ENCODE assay signal across 8 cellular contexts in the genomic region with DNA sequence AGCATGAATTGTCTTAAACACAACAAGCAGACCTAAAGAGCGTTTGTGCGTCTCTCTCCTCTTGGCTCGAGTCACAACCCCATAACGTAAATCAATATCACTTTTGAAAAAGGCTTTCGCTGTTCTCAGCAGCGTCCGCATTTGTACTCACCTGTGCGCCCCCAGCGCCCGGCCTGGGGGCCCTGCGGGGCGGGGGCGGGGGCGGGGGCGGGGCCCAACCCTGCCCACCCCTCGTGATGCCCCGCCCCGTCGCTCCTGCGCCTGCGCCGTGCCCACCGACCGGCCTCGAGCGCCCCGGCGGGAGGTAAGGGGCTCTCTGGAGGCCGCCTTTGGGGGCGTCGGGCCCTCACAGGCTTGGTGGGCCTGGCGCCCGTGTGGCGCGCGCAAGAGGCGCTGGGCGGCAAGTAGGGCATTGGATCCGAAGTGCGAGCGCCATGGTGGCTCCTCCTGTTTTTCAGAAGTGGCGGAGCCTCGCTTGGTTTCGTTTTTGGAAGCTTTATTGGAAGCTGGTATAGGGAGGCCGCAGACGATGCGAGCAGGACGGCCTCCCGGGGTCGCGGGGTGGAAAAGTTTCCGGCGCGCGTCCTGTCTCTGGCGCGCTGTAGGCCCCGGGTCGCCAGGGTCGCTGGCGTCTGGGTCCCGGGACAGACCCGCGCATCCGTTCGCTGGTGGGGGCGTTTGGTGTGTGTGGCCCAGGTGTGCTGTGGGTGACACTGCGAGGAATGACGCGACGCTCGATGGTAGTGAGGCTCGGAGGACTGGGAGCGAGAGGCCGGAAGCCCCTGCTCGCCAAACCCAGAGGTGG. TPM values are rescaled to one million over a fixed set of nuclear protein-coding genes. Genes with fewer than 3 reads are reported as not detected.
DNase-seq lines count a peak whose midpoint lies in the region; ATAC-seq and TF ChIP-seq lines count a peak whose summit lies in the region.

A gene (plus strand): TSS at position 252 of the 805 bp plus-strand sequence. CDS start 8,586 bp downstream, outside the sequence.

- DNase-seq in Ammon's horn (ENCODE audit: low spot score): peak; percentile 81
- peak; percentile 43 for DNase-seq in NCI-H526 treated with DMSO at 0.1 percent for 48 hours (lab: John Stamatoyannopoulos, UW)
- DNase-seq in activated CD4-positive, alpha-beta T cell treated with anti-CD3 and anti-CD28 coated beads, Interleukin-2, amount 50 U/mL, for 48 hours: peak; percentile 79 to 80
- peak; percentile 57 to 89 (median 76) for DNase-seq in dorsolateral prefrontal cortex
- peak; percentile 47 to 95 for DNase-seq in lower leg skin (ENCODE audit: low spot score in 2 of 2)
- DNase-seq in stimulated activated CD4-positive, alpha-beta T cell treated with anti-CD3 and anti-CD28 coated beads, Interleukin-4, amount 100 ng/mL, for 48 hours (ENCODE audit: low read depth in 2 of 2): peak; percentile 69 to 71

- peak within 1 kb of the TSS; percentile 51 to 99 (median 92) for H3K27ac ChIP-seq in dorsolateral prefrontal cortex

- intact Hi-C loops in dorsolateral prefrontal cortex (cut with DNase I) (loop anchor here (1.0 to 10.0 kb wide), 3 partner anchors 85 to 722 kb away; a partner anchor contains a TSS), lower leg skin (cut with DNase I; ENCODE audit: low total_unique reads) (loop anchor here (5.0 kb wide), 1 partner anchor 84 kb away; a partner anchor contains a TSS)

- peak in 1 of 2 donors; percentile 11 for TF ChIP-seq POLR2A in lower leg skin (IDR thresholded peaks at IDR 0.05)

- TF ChIP-seq CTCF in dorsolateral prefrontal cortex (IDR thresholded peaks at IDR 0.05 in 54 of 56, conservative IDR thresholded peaks at IDR 0.05 in 2 of 56; ENCODE audit: low read depth in 1 of 56, partially characterized antibody in 56 of 56) (peak in 33 of 56 donors; percentile 2 to 56 (median 28)), lower leg skin (IDR thresholded peaks at IDR 0.05) (no peak)

- 0% methylated on average over 39 to 40 of the region's 76 CpGs for WGBS in lower leg skin, 2 donors

- H3K4me3 ChIP-seq in dorsolateral prefrontal cortex (peak within 1 kb of the TSS; percentile 60 to 100 (median 96)), lower leg skin (ENCODE audit: low read depth, poor library complexity, severe bottlenecking) (peak within 1 kb of the TSS; percentile 92)

- peak; percentile 85 for ATAC-seq in GM19035 (IDR thresholded peaks at IDR 0.05; ENCODE audit: unreplicated experiment)
- ATAC-seq in HG03354 (IDR thresholded peaks at IDR 0.05; ENCODE audit: poor library complexity, severe bottlenecking, unreplicated experiment): peak; percentile 92

- no peaks in the 10 kb centered on the region for H3K27me3 ChIP-seq in dorsolateral prefrontal cortex

RNA-seq across cellular contexts. Expression of the gene that starts here (rescaled TPM):
- total RNA-seq in dorsolateral prefrontal cortex (10 to 100 TPM; 24.2 to 64.4 (median 36.5) TPM), lower leg skin (10 to 100 TPM; 30.7 to 42.9 (median 34.3) TPM)

Comparison
In these comparisons a context has a peak if more than half of its experiments do, and no peak if none do; other contexts are left out.
1. Peak in every context shown above with its lines: DNase-seq, ATAC-seq, H3K4me3 ChIP-seq and H3K27ac ChIP-seq.
2. CTCF ChIP-seq: peak in dorsolateral prefrontal cortex (33 of 56); none in lower leg skin (0 of 3).